2 cellular contexts compared by ENCODE assay signal in genomic region chr1:94071391-94071790, GRCh38.
TF ChIP-seq lines count a peak whose summit lies in the region.

No MANE protein-coding gene starts in this region.

TF ChIP-seq in SK-N-SH, 30 proteins besides CTCF, POLR2A, EP300 and RAD21 (continued from another document):
- TF ChIP-seq USF2 (IDR thresholded peaks at IDR 0.05; ENCODE audit: borderline replicate concordance, low read depth, low read length) = no peak
- no peak for TF ChIP-seq FOSL2 (IDR thresholded peaks at IDR 0.05; ENCODE audit: borderline replicate concordance, low read depth)

TF ChIP-seq in SK-N-SH treated with all-trans-retinoic acid at 6 μM for 48 hours, 23 proteins besides CTCF, POLR2A, EP300 and RAD21:
- no peak for TF ChIP-seq PATZ1 (CRISPR knock-in tag; IDR thresholded peaks at IDR 0.05; ENCODE audit: borderline replicate concordance)
